Comparison of ENCODE assay signal across 1 cellular context in the genomic region with DNA sequence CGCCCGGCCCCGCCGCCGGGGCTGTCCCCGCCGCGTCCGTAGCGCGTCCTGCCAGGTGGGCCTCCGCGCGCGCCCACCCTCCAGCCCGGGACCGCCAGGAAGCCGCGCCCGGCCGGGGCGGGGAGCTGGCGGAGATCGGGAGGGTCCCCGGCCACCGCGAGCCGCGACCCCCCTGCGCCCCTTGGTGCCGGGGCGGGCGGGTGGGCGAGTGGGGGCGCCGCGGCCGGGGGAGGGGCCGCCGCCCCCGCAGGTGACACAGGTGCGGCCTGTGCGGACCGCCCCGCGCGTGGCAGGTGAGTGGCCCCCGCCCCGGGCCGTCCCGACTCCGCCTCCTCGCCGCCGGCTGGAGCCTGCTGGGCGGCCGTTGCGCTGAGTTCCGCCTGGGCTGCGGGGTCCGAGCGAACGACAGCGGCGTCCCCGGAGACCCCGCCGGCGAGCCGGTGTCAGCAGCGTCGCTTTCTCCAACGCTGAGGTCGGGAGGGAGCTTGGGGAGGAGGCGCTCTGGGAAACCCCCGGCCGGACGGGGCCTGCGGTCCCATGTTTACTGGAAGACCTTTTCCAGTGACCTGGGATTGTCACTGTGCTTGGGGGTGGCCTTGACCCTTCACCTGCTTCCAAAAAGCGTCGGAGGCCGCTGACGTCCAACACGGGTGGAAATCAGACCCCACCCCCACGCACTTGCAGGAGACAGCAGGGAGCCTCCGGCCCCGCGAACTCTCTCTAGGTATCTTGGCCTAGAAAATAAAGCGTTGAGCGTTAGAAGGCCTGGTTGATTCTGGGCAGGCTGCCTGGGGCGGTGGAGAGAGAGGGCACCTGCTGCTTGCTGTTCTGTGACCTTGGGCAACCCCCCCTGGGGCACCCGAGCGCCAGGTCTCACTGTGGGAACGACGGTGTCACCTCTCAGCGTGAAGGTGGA.
TF ChIP-seq lines count a peak whose summit lies in the region.

No MANE protein-coding gene starts in this region.

TF ChIP-seq in H1, 55 proteins besides CTCF, POLR2A, EP300 and RAD21:
- TF ChIP-seq KDM4A (IDR thresholded peaks at IDR 0.05; ENCODE audit: low read depth, low read length, severe bottlenecking) (peak; percentile 16), GTF2F1 (IDR thresholded peaks at IDR 0.05; ENCODE audit: borderline replicate concordance, low read depth, low read length) (no peak), GABPA (IDR thresholded peaks at IDR 0.05; ENCODE audit: borderline replicate concordance, insufficient read depth, low read length) (0 out of 2 replicates have a peak, but pooled peaks have one; percentile 38), SAP30 (IDR thresholded peaks at IDR 0.05; ENCODE audit: insufficient read depth, insufficient replicate concordance, low read length) (peak; percentile 52), PHF8 (conservative IDR thresholded peaks at IDR 0.05; ENCODE audit: low read depth, low read length) (0 out of 2 replicates have a peak, but pooled peaks have one; percentile 34)
